ENCODE assay signal across 31 cellular contexts in genomic region chr4:59062970-59063369, GRCh38.
"Had no signal": no experiment of that assay in that cellular context is flagged by ENCODE, and none has a peak within 500 bp of the region (broad histone marks: within the 10 kb centered on the region; RNA-seq: fewer than 3 reads in every experiment).

No MANE protein-coding gene starts in this region.

- H3K36me3 Mint-ChIP-seq: activated naive CD8-positive, alpha-beta T cell treated with anti-CD3 and anti-CD28 coated beads for 36 hours had no signal

- H3K4me1 ChIP-seq: ascending aorta, SJSA1 had no signal

- H3K4me1 Mint-ChIP-seq: activated CD4-positive, alpha-beta T cell treated with anti-CD3 and anti-CD28 coated beads, Interleukin-2, amount 10 ng/mL, durations not matched to agents 24 days and 14 days; activated naive CD8-positive, alpha-beta T cell treated with anti-CD3 and anti-CD28 coated beads for 36 hours; activated T-helper 17 cell treated with anti-CD3 and anti-CD28 coated beads, Interleukin-2, amount 50 U/mL, for 72 hours; central memory CD8-positive, alpha-beta T cell had no signal

- H3K27ac ChIP-seq: ascending aorta, cardiac muscle cell, SJSA1 had no signal

- H3K27me3 ChIP-seq: ascending aorta, cardiac muscle cell, SJSA1 had no signal

- H3K9me3 ChIP-seq: ascending aorta, MG63, SJSA1 had no signal

- DNase-seq: activated CD4-positive, alpha-beta T cell treated with anti-CD3 and anti-CD28 coated beads, Interleukin-2, amount 10 ng/mL, durations not matched to agents 24 days and 14 days; activated CD4-positive, alpha-beta T cell treated with anti-CD3 and anti-CD28 coated beads, Interleukin-2, amount 50 U/mL, for 4 hours; activated CD8-positive, alpha-beta T cell treated with anti-CD3 and anti-CD28 coated beads for 36 hours; activated effector memory CD4-positive, alpha-beta T cell treated with anti-CD3 and anti-CD28 coated beads, Interleukin-2, amount 50 U/mL, for 16 hours; activated naive CD4-positive, alpha-beta T cell; activated naive CD4-positive, alpha-beta T cell treated with anti-CD3 and anti-CD28 coated beads, Interleukin-2, amount 50 U/mL, for 16 hours; activated naive CD8-positive, alpha-beta T cell treated with anti-CD3 and anti-CD28 coated beads for 36 hours; activated T-cell treated with anti-CD3 and anti-CD28 coated beads, Interleukin-2, amount 50 U/mL, for 1 hour; activated T-cell treated with anti-CD3 and anti-CD28 coated beads, Interleukin-2, amount 50 U/mL, for 72 hours; amygdala; Kasumi-1; KG1; MG63; MV-4-11; NCI-H1092; NCI-H1417; NCI-H146; NCI-H187; NCI-H2081; NCI-H2171 treated with DMSO at 0.1 percent for 48 hours; NCI-H345; NCI-H524 treated with DMSO at 0.1 percent for 48 hours; RPMI8226; SHP77 treated with DMSO at 0.1 percent for 48 hours; T1000 had no signal

- ATAC-seq: activated CD8-positive, alpha-beta T cell treated with anti-CD3 and anti-CD28 coated beads for 36 hours; activated T-cell treated with anti-CD3 and anti-CD28 coated beads, Interleukin-2, amount 50 U/mL, for 72 hours; activated T-helper 17 cell treated with anti-CD3 and anti-CD28 coated beads, Interleukin-2, amount 50 U/mL, for 72 hours; Panc1 had no signal

- H3K4me3 ChIP-seq: ascending aorta, cardiac muscle cell, MG63, SJSA1 had no signal

- H3K4me3 Mint-ChIP-seq: activated CD4-positive, alpha-beta T cell treated with anti-CD3 and anti-CD28 coated beads, Interleukin-2, amount 10 ng/mL, durations not matched to agents 24 days and 14 days; activated CD8-positive, alpha-beta T cell treated with anti-CD3 and anti-CD28 coated beads for 36 hours; activated naive CD8-positive, alpha-beta T cell treated with anti-CD3 and anti-CD28 coated beads for 36 hours; activated T-cell treated with anti-CD3 and anti-CD28 coated beads, Interleukin-2, amount 50 U/mL, for 72 hours; activated T-helper 17 cell treated with anti-CD3 and anti-CD28 coated beads, Interleukin-2, amount 50 U/mL, for 72 hours; central memory CD8-positive, alpha-beta T cell had no signal

- H3K27ac Mint-ChIP-seq: activated CD4-positive, alpha-beta T cell treated with anti-CD3 and anti-CD28 coated beads, Interleukin-2, amount 10 ng/mL, durations not matched to agents 24 days and 14 days; activated CD8-positive, alpha-beta T cell treated with anti-CD3 and anti-CD28 coated beads for 36 hours; activated naive CD8-positive, alpha-beta T cell treated with anti-CD3 and anti-CD28 coated beads for 36 hours; activated T-cell treated with anti-CD3 and anti-CD28 coated beads, Interleukin-2, amount 50 U/mL, for 72 hours; activated T-helper 17 cell treated with anti-CD3 and anti-CD28 coated beads, Interleukin-2, amount 50 U/mL, for 72 hours had no signal

- H3K36me3 ChIP-seq: ascending aorta, cardiac muscle cell, MG63, SJSA1 had no signal

- H3K27me3 Mint-ChIP-seq: activated CD4-positive, alpha-beta T cell treated with anti-CD3 and anti-CD28 coated beads, Interleukin-2, amount 10 ng/mL, durations not matched to agents 24 days and 14 days; activated CD8-positive, alpha-beta T cell treated with anti-CD3 and anti-CD28 coated beads for 36 hours; activated naive CD8-positive, alpha-beta T cell treated with anti-CD3 and anti-CD28 coated beads for 36 hours; activated T-helper 17 cell treated with anti-CD3 and anti-CD28 coated beads, Interleukin-2, amount 50 U/mL, for 72 hours; central memory CD8-positive, alpha-beta T cell had no signal
